ENCODE assay signal across 17 cellular contexts in genomic region chr1:236421022-236421421, GRCh38. TPM values are rescaled to one million over a fixed set of nuclear protein-coding genes. Genes with fewer than 3 reads are reported as not detected.
DNase-seq lines count a peak whose midpoint lies in the region; ATAC-seq and TF ChIP-seq lines count a peak whose summit lies in the region.
"Had no signal": no experiment of that assay in that cellular context is flagged by ENCODE, and none has a peak within 500 bp of the region (broad histone marks: within the 10 kb centered on the region; RNA-seq: fewer than 3 reads in every experiment).

No MANE protein-coding gene starts in this region.

- 76% methylated on average over 4 of the region's 4 CpGs; no CpG with 5 or more reads in 1 of the 2 donors for WGBS in transverse colon (ENCODE audit: low coverage in 1 of 2), 2 donors
- WGBS in psoas muscle, 3 donors: 75 to 76% methylated on average over 4 of the region's 4 CpGs; no CpG with 5 or more reads in 1 of the 3 donors

- ATAC-seq in activated CD8-positive, alpha-beta memory T cell treated with anti-CD3 and anti-CD28 coated beads, Interleukin-2, amount 10 ng/mL, durations not matched to agents 7 days and 5 days: no peak
- no peak for ATAC-seq in psoas muscle
- ATAC-seq: HCT116, heart right ventricle had no signal

- H3K4me1 ChIP-seq in transverse colon (no peaks in the 10 kb centered on the region), psoas muscle (no peaks in the 10 kb centered on the region)

- no peak overlapping the region for H3K27ac Mint-ChIP-seq in activated CD8-positive, alpha-beta memory T cell treated with anti-CD3 and anti-CD28 coated beads, Interleukin-2, amount 10 ng/mL, durations not matched to agents 7 days and 5 days
- H3K27ac Mint-ChIP-seq: T-helper 1 cell treated with Interleukin-12 subunit alpha and Interleukin-12 subunit beta and Interleukin-4 antibody, amounts not matched to agents 30 μg/mL and 1 μg/mL, for 36 hours had no signal

- H3K9me3 Mint-ChIP-seq in activated CD8-positive, alpha-beta memory T cell treated with anti-CD3 and anti-CD28 coated beads, Interleukin-2, amount 10 ng/mL, durations not matched to agents 7 days and 5 days (ENCODE audit: low read depth): no peaks in the 10 kb centered on the region
- H3K9me3 Mint-ChIP-seq: T-helper 1 cell treated with Interleukin-12 subunit alpha and Interleukin-12 subunit beta and Interleukin-4 antibody, amounts not matched to agents 30 μg/mL and 1 μg/mL, for 36 hours had no signal

- H3K27ac ChIP-seq in coronary artery (no peak overlapping the region), transverse colon (no peak overlapping the region), psoas muscle (no peak overlapping the region)
- H3K27ac ChIP-seq: heart right ventricle, neutrophil, spleen had no signal

- TF ChIP-seq EP300 in transverse colon (IDR thresholded peaks at IDR 0.05; ENCODE audit: low read depth): no peak

- no peak overlapping the region for H3K4me3 Mint-ChIP-seq in activated CD8-positive, alpha-beta memory T cell treated with anti-CD3 and anti-CD28 coated beads, Interleukin-2, amount 10 ng/mL, durations not matched to agents 7 days and 5 days
- H3K4me3 Mint-ChIP-seq: T-helper 1 cell treated with Interleukin-12 subunit alpha and Interleukin-12 subunit beta and Interleukin-4 antibody, amounts not matched to agents 30 μg/mL and 1 μg/mL, for 36 hours had no signal

- H3K36me3 Mint-ChIP-seq in activated CD8-positive, alpha-beta memory T cell treated with anti-CD3 and anti-CD28 coated beads, Interleukin-2, amount 10 ng/mL, durations not matched to agents 7 days and 5 days: no peaks in the 10 kb centered on the region

- intact Hi-C loops in transverse colon (cut with DNase I; ENCODE audit: low total_unique reads): no loop called here
- intact Hi-C loops in psoas muscle (cut with DNase I): no loop called here

- DNase-seq in activated CD8-positive, alpha-beta memory T cell treated with anti-CD3 and anti-CD28 coated beads, Interleukin-2, amount 50 U/mL, for 48 hours: peak; percentile 53
- DNase-seq in activated CD8-positive, alpha-beta memory T cell treated with anti-CD3 and anti-CD28 coated beads, Interleukin-2, amount 10 ng/mL, durations not matched to agents 7 days and 5 days: no peak
- DNase-seq in MG63 (peak; percentile 59), coronary artery (ENCODE audit: low spot score) (peak; percentile 38), renal cortical epithelial cell (ENCODE audit: low read depth) (peak; percentile 16), transverse colon (no peak), psoas muscle (no peak), Ammon's horn (ENCODE audit: low spot score) (no peak)
- DNase-seq: anterior cingulate cortex; effector CD4-positive, alpha-beta T cell; heart right ventricle; NCI-H2081 treated with DMSO at 0.1 percent for 48 hours; spleen had no signal

- TF ChIP-seq CTCF in coronary artery (IDR thresholded peaks at IDR 0.05) (no peak), transverse colon (IDR thresholded peaks at IDR 0.05) (no peak), psoas muscle (IDR thresholded peaks at IDR 0.05) (no peak)

- H3K4me1 Mint-ChIP-seq in activated CD8-positive, alpha-beta memory T cell treated with anti-CD3 and anti-CD28 coated beads, Interleukin-2, amount 10 ng/mL, durations not matched to agents 7 days and 5 days: peaks cover 16% of the 10 kb centered on the region

- H3K9me3 ChIP-seq in MG63 (no peaks in the 10 kb centered on the region), transverse colon (no peaks in the 10 kb centered on the region), psoas muscle (no peaks in the 10 kb centered on the region)
- H3K9me3 ChIP-seq: heart right ventricle, neutrophil, spleen had no signal

- in situ Hi-C loops in transverse colon (cut with MboI; ENCODE audit: low pct_ligation_motif_present in 1 of 4, low pct_unique_long_range_greater_than_20kb in 1 of 4, low sequenced_read_pairs in 3 of 4): no loop called here

- H3K27me3 ChIP-seq in MG63 (no peaks in the 10 kb centered on the region), transverse colon (no peaks in the 10 kb centered on the region), psoas muscle (ENCODE audit: insufficient read depth in 3 of 3, low read length in 2 of 3) (peaks cover 0 to 2% (median 0%) of the 10 kb centered on the region in 3 donors)
- H3K27me3 ChIP-seq: heart right ventricle, neutrophil, spleen had no signal

- H3K27me3 Mint-ChIP-seq in activated CD8-positive, alpha-beta memory T cell treated with anti-CD3 and anti-CD28 coated beads, Interleukin-2, amount 10 ng/mL, durations not matched to agents 7 days and 5 days: no peaks in the 10 kb centered on the region

- H3K36me3 ChIP-seq in MG63: no peaks in the 10 kb centered on the region
- H3K36me3 ChIP-seq in transverse colon: no peaks in the 10 kb centered on the region
- H3K36me3 ChIP-seq in psoas muscle (ENCODE audit: insufficient read depth in 1 of 2, low read depth in 1 of 2): no peaks in the 10 kb centered on the region
- H3K36me3 ChIP-seq: heart right ventricle, neutrophil, spleen had no signal

- no peak overlapping the region for H3K4me3 ChIP-seq in MG63
- H3K4me3 ChIP-seq in coronary artery: no peak overlapping the region
- H3K4me3 ChIP-seq in transverse colon: no peak overlapping the region
- no peak overlapping the region for H3K4me3 ChIP-seq in psoas muscle
- H3K4me3 ChIP-seq: heart right ventricle, lung, spleen had no signal

- no peak for TF ChIP-seq POLR2A in transverse colon (IDR thresholded peaks at IDR 0.05)

- CTCF ChIA-PET in activated CD8-positive, alpha-beta memory T cell treated with anti-CD3 and anti-CD28 coated beads, Interleukin-2, amount 10 ng/mL, durations not matched to agents 7 days and 5 days (lab: Charles Lee): no interaction called here

RNA-seq across cellular contexts. Expression of gene EDARADD, which starts 26.9 kb away (rescaled TPM):
- total RNA-seq in activated CD8-positive, alpha-beta memory T cell treated with anti-CD3 and anti-CD28 coated beads, Interleukin-2, amount 10 ng/mL, durations not matched to agents 7 days and 5 days: 10 to 100 TPM in 1 of 2 experiments, 1 to 10 TPM in 1; 3.7 to 11.8 TPM
- total RNA-seq in MG63 (2014; rRNA removed; shearing (Covaris generic); ENCODE audit: low replicate concordance): 0.10 TPM in 1 of 2 replicates, not detected in the other
- total RNA-seq in renal cortical epithelial cell (0.05 TPM in 1 of 2 replicates, not detected in the other), transverse colon (under 1 TPM in 2 of 4 donors, not detected in 2; 0.27 to 0.79 TPM), psoas muscle (under 1 TPM in 1 of 4 donors, not detected in 3; 0.25 TPM)
- under 1 TPM in 1 of 3 donors, not detected in 2; 0.05 TPM for polyA plus RNA-seq in psoas muscle

Comparison
In these comparisons a context has a peak if more than half of its experiments do, and no peak if none do; other contexts are left out.
1. DNase-seq: peak in activated CD8-positive, alpha-beta memory T cell treated with anti-CD3 and anti-CD28 coated beads, Interleukin-2, amount 50 U/mL, for 48 hours (single experiment), MG63 (single experiment), coronary artery (single experiment) and renal cortical epithelial cell (single experiment); none in activated CD8-positive, alpha-beta memory T cell treated with anti-CD3 and anti-CD28 coated beads, Interleukin-2, amount 10 ng/mL, durations not matched to agents 7 days and 5 days (single experiment), transverse colon (single experiment), psoas muscle (0 of 2) and Ammon's horn (single experiment).